In genomic region chr10:61867817-61868216, GRCh38 we compare ENCODE assay signal across 8 cellular contexts. TPM values are rescaled to one million over a fixed set of nuclear protein-coding genes. Genes with fewer than 3 reads are reported as not detected.
A peak's percentile ranks its signal among the peaks of the same experiment; 100 is the strongest.
DNase-seq lines count a peak whose midpoint lies in the region; ATAC-seq and TF ChIP-seq lines count a peak whose summit lies in the region.
"Not testable (repeated sequence)": the region's sequence is repeated elsewhere in the genome, so short reads cannot be mapped to it uniquely, and the experiment has no call there.

No MANE protein-coding gene starts in this region.

- TF ChIP-seq CTCF in esophagus muscularis mucosa (IDR thresholded peaks at IDR 0.05), result peak; percentile 35 to 54 (median 43)
- not testable (repeated sequence) for TF ChIP-seq CTCF in mucosa of descending colon (IDR thresholded peaks at IDR 0.05)

- not testable (repeated sequence) for H3K27ac ChIP-seq in CD4-positive, alpha-beta memory T cell (ENCODE audit: low read depth, low read length)
- H3K27ac ChIP-seq in esophagus muscularis mucosa (replicated peaks in 1 of 4), result peak overlapping the region; percentile 56 to 75 (median 64)

- H3K4me3 Mint-ChIP-seq in CD4-positive, alpha-beta memory T cell, result peak overlapping the region; percentile 76 to 84 (median 81)
- peak overlapping the region; percentile 37 for H3K4me3 Mint-ChIP-seq in activated naive CD8-positive, alpha-beta T cell treated with anti-CD3 and anti-CD28 coated beads for 36 hours

- H3K36me3 Mint-ChIP-seq in CD4-positive, alpha-beta memory T cell; activated naive CD8-positive, alpha-beta T cell treated with anti-CD3 and anti-CD28 coated beads for 36 hours: not testable (repeated sequence)

- not testable (repeated sequence) for TF ChIP-seq POLR2A in esophagus muscularis mucosa (IDR thresholded peaks at IDR 0.05; ENCODE audit: low read depth)

- intact Hi-C loops in CD4-positive, alpha-beta memory T cell (cut with micrococcal nuclease), result loop anchor here (1.0 to 5.0 kb wide), 3 partner anchors 34 to 906 kb away; no protein-coding TSS in a partner anchor
- intact Hi-C loops in esophagus muscularis mucosa (cut with DNase I); mucosa of descending colon (cut with DNase I, micrococcal nuclease): not testable (repeated sequence)

- not testable (repeated sequence) for TF ChIP-seq EP300 in esophagus muscularis mucosa (IDR thresholded peaks at IDR 0.05)

- H3K9me3 ChIP-seq in CD4-positive, alpha-beta memory T cell (ENCODE audit: control insufficient read depth in 1 of 2, low read length in 2 of 2); esophagus muscularis mucosa; mucosa of descending colon: not testable (repeated sequence)

- not testable (repeated sequence) for H3K9me3 Mint-ChIP-seq in CD4-positive, alpha-beta memory T cell; activated naive CD8-positive, alpha-beta T cell treated with anti-CD3 and anti-CD28 coated beads for 36 hours

- H3K36me3 ChIP-seq in CD4-positive, alpha-beta memory T cell (ENCODE audit: insufficient read depth, low read length); esophagus muscularis mucosa; mucosa of descending colon (ENCODE audit: low read depth): not testable (repeated sequence)

- H3K27me3 Mint-ChIP-seq in CD4-positive, alpha-beta memory T cell; activated naive CD8-positive, alpha-beta T cell treated with anti-CD3 and anti-CD28 coated beads for 36 hours: not testable (repeated sequence)

- CTCF ChIA-PET in CD4-positive, alpha-beta memory T cell (lab: Charles Lee; ENCODE audit: partially characterized antibody), result interaction anchor here (0.8 to 3.5 kb wide), 10 partner anchors 9 to 377 kb away, joined by 3 to 69 read pairs (median 5); partner anchors contain the start of gene ARID5B

- POLR2A ChIA-PET in CD4-positive, alpha-beta memory T cell (lab: Charles Lee; ENCODE audit: partially characterized antibody), result interaction anchor here (1.1 to 3.5 kb wide), 6 partner anchors 29 to 1961 kb away, joined by 3 to 22 read pairs (median 8); partner anchors contain the start of gene CCDC6

- peak overlapping the region in 5 of 7 donors; percentile 55 to 72 (median 63) for H3K27ac Mint-ChIP-seq in CD4-positive, alpha-beta memory T cell
- peak overlapping the region; percentile 12 for H3K27ac Mint-ChIP-seq in activated naive CD8-positive, alpha-beta T cell treated with anti-CD3 and anti-CD28 coated beads for 36 hours

- ATAC-seq in mucosa of descending colon; stimulated activated naive CD8-positive, alpha-beta T cell treated with anti-CD3 and anti-CD28 coated beads, Interleukin-15, Interleukin-2, amounts not matched to agents 100 U/mL and 50 U/mL, for 24 hours: not testable (repeated sequence)

- H3K4me1 Mint-ChIP-seq in CD4-positive, alpha-beta memory T cell, result not testable (repeated sequence)
- peaks cover 11% of the 10 kb centered on the region for H3K4me1 Mint-ChIP-seq in activated naive CD8-positive, alpha-beta T cell treated with anti-CD3 and anti-CD28 coated beads for 36 hours

- DNase-seq in CD4-positive, alpha-beta memory T cell, result peak; percentile 66 to 74 (median 71)
- DNase-seq in T-helper 2 cell, result peak; percentile 21 to 88 (median 40)
- DNase-seq in activated CD8-positive, alpha-beta memory T cell treated with anti-CD3 and anti-CD28 coated beads, Interleukin-2, amount 50 U/mL, for 4 hours, result peak; percentile 67
- DNase-seq in activated naive CD8-positive, alpha-beta T cell treated with anti-CD3 and anti-CD28 coated beads for 36 hours, result peak; percentile 73
- not testable (repeated sequence) for DNase-seq in esophagus muscularis mucosa (ENCODE audit: extremely low spot score)
- DNase-seq in mucosa of descending colon, result peak; percentile 16 to 69 (median 61)
- DNase-seq in stimulated activated CD4-positive, alpha-beta T cell treated with anti-CD3 and anti-CD28 coated beads, Interleukin-1b, Interleukin-23, amount 100 ng/mL, for 4 hours (ENCODE audit: low read depth in 2 of 2), result peak; percentile 24 to 37
- DNase-seq in stimulated activated naive CD8-positive, alpha-beta T cell treated with anti-CD3 and anti-CD28 coated beads, Interleukin-15, Interleukin-2, amounts not matched to agents 100 U/mL and 50 U/mL, for 24 hours, result peak; percentile 51

- not testable (repeated sequence) for H3K27me3 ChIP-seq in CD4-positive, alpha-beta memory T cell (ENCODE audit: insufficient read depth, low read length); esophagus muscularis mucosa

- H3K4me1 ChIP-seq in CD4-positive, alpha-beta memory T cell (ENCODE audit: insufficient read depth, low read length); mucosa of descending colon (ENCODE audit: low read depth): not testable (repeated sequence)
- peaks cover 0 to 23% (median 19%) of the 10 kb centered on the region in 4 donors for H3K4me1 ChIP-seq in esophagus muscularis mucosa

- WGBS in esophagus muscularis mucosa, result no CpG with 5 or more reads among the region's 25 CpGs

- H3K4me3 ChIP-seq in CD4-positive, alpha-beta memory T cell (ENCODE audit: low read length in 2 of 2), result peak overlapping the region in 1 of 2 donors; percentile 5
- H3K4me3 ChIP-seq in esophagus muscularis mucosa, result peak overlapping the region; percentile 53 to 60 (median 56)
- H3K4me3 ChIP-seq in mucosa of descending colon, result not testable (repeated sequence)

RNA-seq across cellular contexts. Expression of gene ARID5B, which starts 33.7 kb away (rescaled TPM):
- total RNA-seq in CD4-positive, alpha-beta memory T cell, result 10 to 100 TPM; 41.9 TPM
- polyA plus RNA-seq in CD4-positive, alpha-beta memory T cell, result 10 to 100 TPM; 30.9 to 49.6 TPM
- 10 to 100 TPM; 16.5 to 17.1 TPM for total RNA-seq in activated naive CD8-positive, alpha-beta T cell treated with anti-CD3 and anti-CD28 coated beads for 36 hours
- total RNA-seq in esophagus muscularis mucosa (100 to 1,000 TPM in 1 of 4 donors, 10 to 100 TPM in 3; 33.6 to 150 (median 64.9) TPM), mucosa of descending colon (10 to 100 TPM; 21.9 to 34.1 (median 22.4) TPM)
